ENCODE assay signal across 10 cellular contexts in genomic region chr16:30892670-30893069, GRCh38. TPM values are rescaled to one million over a fixed set of nuclear protein-coding genes. Genes with fewer than 3 reads are reported as not detected.
DNase-seq lines count a peak whose midpoint lies in the region; ATAC-seq and TF ChIP-seq lines count a peak whose summit lies in the region.
"Had no signal": no experiment of that assay in that cellular context is flagged by ENCODE, and none has a peak within 500 bp of the region (broad histone marks: within the 10 kb centered on the region; RNA-seq: fewer than 3 reads in every experiment).

No MANE protein-coding gene starts in this region.

- H3K4me1 Mint-ChIP-seq in activated CD4-positive, alpha-beta memory T cell treated with anti-CD3 and anti-CD28 coated beads for 36 hours (ENCODE audit: low read depth), result peaks cover 38% of the 10 kb centered on the region
- peaks cover 59% of the 10 kb centered on the region for H3K4me1 Mint-ChIP-seq in stimulated activated effector memory CD8-positive, alpha-beta T cell treated with anti-CD3 and anti-CD28 coated beads, Interleukin-12 subunit alpha, Interleukin-12 subunit beta, amount 100 ng/mL, for 72 hours

- TF ChIP-seq CTCF in SK-N-SH (IDR thresholded peaks at IDR 0.05) (no peak), gastroesophageal sphincter (IDR thresholded peaks at IDR 0.05) (no peak)

- intact Hi-C loops in activated CD4-positive, alpha-beta memory T cell treated with anti-CD3 and anti-CD28 coated beads for 36 hours (cut with micrococcal nuclease), result no loop called here

- CTCF ChIA-PET in SK-N-SH (lab: Yijun Ruan, JAX), result interaction anchor here (1.0 to 3.9 kb wide), 4 partner anchors 9 to 50 kb away, joined by 4 to 14 read pairs (median 8); no protein-coding TSS in a partner anchor
- CTCF ChIA-PET in activated CD4-positive, alpha-beta memory T cell treated with anti-CD3 and anti-CD28 coated beads for 36 hours (lab: Charles Lee), result interaction anchor here (1.2 to 3.3 kb wide), 3 partner anchors 9 to 49 kb away, joined by 3 to 30 read pairs (median 17); no protein-coding TSS in a partner anchor

- H3K79me2 ChIP-seq in SK-N-SH (ENCODE audit: insufficient read depth), result peaks cover 41% of the 10 kb centered on the region

- H3K36me3 ChIP-seq in SK-N-SH (replicated peaks in 1 of 2; ENCODE audit: control insufficient read depth in 1 of 2, insufficient read depth in 2 of 2, low read length in 1 of 2) (peaks cover 12 to 34% of the 10 kb centered on the region in 2 experiments), gastroesophageal sphincter (peaks cover 0 to 49% of the 10 kb centered on the region in 2 donors)

- POLR2A ChIA-PET in SK-N-SH (lab: Yijun Ruan, JAX), result interaction anchor here (0.8 to 1.1 kb wide), 2 partner anchors 18 to 115 kb away, joined by 3 to 5 read pairs; no protein-coding TSS in a partner anchor
- POLR2A ChIA-PET in activated CD4-positive, alpha-beta memory T cell treated with anti-CD3 and anti-CD28 coated beads for 36 hours (lab: Charles Lee), result interaction anchor here (1.5 to 1.7 kb wide), 2 partner anchors 9 to 18 kb away, joined by 5 to 6 read pairs; no protein-coding TSS in a partner anchor

- peak overlapping the region; percentile 74 for H3K27ac Mint-ChIP-seq in activated CD4-positive, alpha-beta memory T cell treated with anti-CD3 and anti-CD28 coated beads for 36 hours
- peak overlapping the region; percentile 95 for H3K27ac Mint-ChIP-seq in stimulated activated effector memory CD8-positive, alpha-beta T cell treated with anti-CD3 and anti-CD28 coated beads, Interleukin-12 subunit alpha, Interleukin-12 subunit beta, amount 100 ng/mL, for 72 hours

- H2AFZ ChIP-seq in SK-N-SH (ENCODE audit: low read depth), result no peak overlapping the region

- H3K9me3 Mint-ChIP-seq in activated CD4-positive, alpha-beta memory T cell treated with anti-CD3 and anti-CD28 coated beads for 36 hours, result no peaks in the 10 kb centered on the region
- H3K9me3 Mint-ChIP-seq in stimulated activated effector memory CD8-positive, alpha-beta T cell treated with anti-CD3 and anti-CD28 coated beads, Interleukin-12 subunit alpha, Interleukin-12 subunit beta, amount 100 ng/mL, for 72 hours, result no peaks in the 10 kb centered on the region

- TF ChIP-seq EP300 in SK-N-SH (IDR thresholded peaks at IDR 0.05; ENCODE audit: borderline replicate concordance in 1 of 2, low read depth in 1 of 2, low read length in 1 of 2) (no peak), gastroesophageal sphincter (IDR thresholded peaks at IDR 0.05) (no peak)

- peak overlapping the region; percentile 98 for H3K4me2 ChIP-seq in SK-N-SH

- peaks cover 31% of the 10 kb centered on the region for H3F3A ChIP-seq in SK-N-SH (replicated peaks; ENCODE audit: insufficient read depth)

- no peaks in the 10 kb centered on the region for H3K27me3 Mint-ChIP-seq in activated CD4-positive, alpha-beta memory T cell treated with anti-CD3 and anti-CD28 coated beads for 36 hours

- H3K4me3 Mint-ChIP-seq in activated CD4-positive, alpha-beta memory T cell treated with anti-CD3 and anti-CD28 coated beads for 36 hours, result peak overlapping the region; percentile 85
- peak overlapping the region; percentile 96 for H3K4me3 Mint-ChIP-seq in stimulated activated effector memory CD8-positive, alpha-beta T cell treated with anti-CD3 and anti-CD28 coated beads, Interleukin-12 subunit alpha, Interleukin-12 subunit beta, amount 100 ng/mL, for 72 hours

- peak overlapping the region; percentile 91 for H3K9ac ChIP-seq in SK-N-SH

- no peak for TF ChIP-seq RAD21 in SK-N-SH (IDR thresholded peaks at IDR 0.05; ENCODE audit: low read length)

- WGBS in SK-N-SH (ENCODE audit: low lambda C conversion rate), result 93% methylated on average over 12 of the region's 14 CpGs
- 90% methylated on average over 2 of the region's 14 CpGs; no CpG with 5 or more reads in 1 of the 2 donors for WGBS in gastroesophageal sphincter (ENCODE audit: low coverage in 1 of 2), 2 donors

- H3K27me3 ChIP-seq in SK-N-SH (ENCODE audit: insufficient read depth) (no peaks in the 10 kb centered on the region), gastroesophageal sphincter (no peaks in the 10 kb centered on the region)

- no peak for ATAC-seq in SK-N-SH treated with all-trans-retinoic acid at 6 μM for 48 hours
- ATAC-seq in gastroesophageal sphincter, result no peak
- no peak for ATAC-seq in stimulated activated effector memory CD8-positive, alpha-beta T cell treated with anti-CD3 and anti-CD28 coated beads, Interleukin-12 subunit alpha, Interleukin-12 subunit beta, amount 100 ng/mL, for 72 hours
- ATAC-seq in GM21526 (IDR thresholded peaks at IDR 0.05; ENCODE audit: low FRiP score, unreplicated experiment), result no peak

- no peak for DNase-seq in SK-N-SH
- DNase-seq in activated CD4-positive, alpha-beta memory T cell treated with anti-CD3 and anti-CD28 coated beads for 36 hours, result no peak
- no peak for DNase-seq in stimulated activated effector memory CD8-positive, alpha-beta T cell treated with anti-CD3 and anti-CD28 coated beads, Interleukin-12 subunit alpha, Interleukin-12 subunit beta, amount 100 ng/mL, for 72 hours (ENCODE audit: low spot score in 2 of 2)
- no peak for DNase-seq in SKM-1 (lab: John Stamatoyannopoulos, UW; ENCODE audit: unreplicated experiment)
- DNase-seq in amniotic stem cell (lab: John Stamatoyannopoulos, UW), result no peak
- DNase-seq: 8988T; activated CD4-positive, CD25-positive, alpha-beta regulatory T cell treated with anti-CD3 and anti-CD28 coated beads, Interleukin-2, amount 50 U/mL, for 72 hours had no signal

- no peak overlapping the region; a peak in 1 of 4 replicates for H3K27ac ChIP-seq in SK-N-SH (ENCODE audit: low read depth in 2 of 2, low read length in 1 of 2)
- peak overlapping the region in 3 of 4 donors; percentile 97 to 99 (median 98) for H3K27ac ChIP-seq in gastroesophageal sphincter

- TF ChIP-seq POLR2A in gastroesophageal sphincter (IDR thresholded peaks at IDR 0.05), result no peak

- H3K36me3 Mint-ChIP-seq in activated CD4-positive, alpha-beta memory T cell treated with anti-CD3 and anti-CD28 coated beads for 36 hours, result peaks cover 16% of the 10 kb centered on the region
- H3K36me3 Mint-ChIP-seq in stimulated activated effector memory CD8-positive, alpha-beta T cell treated with anti-CD3 and anti-CD28 coated beads, Interleukin-12 subunit alpha, Interleukin-12 subunit beta, amount 100 ng/mL, for 72 hours, result peaks cover 46% of the 10 kb centered on the region

- H3K4me3 ChIP-seq in SK-N-SH (ENCODE audit: low read depth in 2 of 2, low read length in 1 of 2) (peak overlapping the region; percentile 75 to 88), gastroesophageal sphincter (peak overlapping the region in 1 of 2 donors; percentile 86)

- peaks cover 12 to 29% of the 10 kb centered on the region in 2 experiments; a peak in 3 of 4 replicates for H3K4me1 ChIP-seq in SK-N-SH (ENCODE audit: control insufficient read depth in 1 of 2, insufficient read depth in 2 of 2, low read depth in 1 of 2, low read length in 1 of 2)
- H3K4me1 ChIP-seq in gastroesophageal sphincter, result peaks cover 0 to 43% (median 28%) of the 10 kb centered on the region in 3 donors

- H3K9me2 ChIP-seq in SK-N-SH, result no peaks in the 10 kb centered on the region

- H3K9me3 ChIP-seq in SK-N-SH (no peaks in the 10 kb centered on the region), gastroesophageal sphincter (no peaks in the 10 kb centered on the region)

- no peaks in the 10 kb centered on the region for H4K20me1 ChIP-seq in SK-N-SH (ENCODE audit: insufficient read depth)

TF ChIP-seq in SK-N-SH, 30 proteins besides CTCF, POLR2A, EP300 and RAD21 (continues in another document):
- TF ChIP-seq FOSL2 (IDR thresholded peaks at IDR 0.05; ENCODE audit: borderline replicate concordance, low read depth) (no peak), FOXM1 (IDR thresholded peaks at IDR 0.05; ENCODE audit: low read depth) (no peak), JUND (IDR thresholded peaks at IDR 0.05) (no peak), NFIC (IDR thresholded peaks at IDR 0.05; ENCODE audit: borderline replicate concordance) (no peak), ELF1 (IDR thresholded peaks at IDR 0.05) (no peak), MEF2A (IDR thresholded peaks at IDR 0.05; ENCODE audit: borderline replicate concordance, low read depth) (no peak)

TF ChIP-seq in SK-N-SH treated with all-trans-retinoic acid at 6 μM for 48 hours, 23 proteins besides CTCF, POLR2A, EP300 and RAD21 (continues in another document):
- TF ChIP-seq CREB5 (CRISPR knock-in tag; IDR thresholded peaks at IDR 0.05; ENCODE audit: low read depth), result no peak

RNA-seq across cellular contexts. Expression of gene BCL7C, which starts 1.2 kb away (rescaled TPM):
- polyA plus RNA-seq in SK-N-SH (2012; rRNA removed), result 48.5 and 56.3 TPM in 2 replicates
- polyA plus RNA-seq in SK-N-SH (2012; cell fraction: cytosol; rRNA removed), result 43.4 and 50.2 TPM in 2 replicates
- polyA plus RNA-seq in SK-N-SH (2012; cell fraction: nucleus; rRNA removed), result 18.9 and 20.3 TPM in 2 replicates
- total RNA-seq in activated CD4-positive, alpha-beta memory T cell treated with anti-CD3 and anti-CD28 coated beads for 36 hours, result 10 to 100 TPM; 25.6 to 25.7 TPM
- total RNA-seq in gastroesophageal sphincter, result 10 to 100 TPM; 39.2 to 48.7 (median 42.0) TPM

RNA-seq across cellular contexts. Expression of gene CTF1, which starts 3.7 kb away (rescaled TPM):
- 35.9 and 45.7 TPM in 2 replicates for polyA plus RNA-seq in SK-N-SH (2012; rRNA removed)
- 25.7 and 32.1 TPM in 2 replicates for polyA plus RNA-seq in SK-N-SH (2012; cell fraction: cytosol; rRNA removed)
- 25.1 and 26.3 TPM in 2 replicates for polyA plus RNA-seq in SK-N-SH (2012; cell fraction: nucleus; rRNA removed)
- under 1 TPM; 0.22 to 0.43 TPM for total RNA-seq in activated CD4-positive, alpha-beta memory T cell treated with anti-CD3 and anti-CD28 coated beads for 36 hours
- total RNA-seq in gastroesophageal sphincter, result 10 to 100 TPM in 1 of 4 donors, 1 to 10 TPM in 3; 5.1 to 14.6 (median 6.2) TPM

RNA-seq across cellular contexts. Expression of gene FBXL19, which starts 30.7 kb away (rescaled TPM):
- polyA plus RNA-seq in SK-N-SH (2012; rRNA removed), result 18.3 and 20.6 TPM in 2 replicates
- polyA plus RNA-seq in SK-N-SH (2012; cell fraction: cytosol; rRNA removed), result 8.6 and 15.1 TPM in 2 replicates
- 31.4 and 33.9 TPM in 2 replicates for polyA plus RNA-seq in SK-N-SH (2012; cell fraction: nucleus; rRNA removed)
- 10 to 100 TPM; 21.0 to 22.2 TPM for total RNA-seq in activated CD4-positive, alpha-beta memory T cell treated with anti-CD3 and anti-CD28 coated beads for 36 hours
- total RNA-seq in gastroesophageal sphincter, result 10 to 100 TPM in 3 of 4 donors, 1 to 10 TPM in 1; 10.0 to 23.5 (median 11.9) TPM

RNA-seq across cellular contexts. Expression of gene ORAI3, which starts 56.2 kb away (rescaled TPM):
- polyA plus RNA-seq in SK-N-SH (2012; rRNA removed), result 29.0 and 31.8 TPM in 2 replicates
- polyA plus RNA-seq in SK-N-SH (2012; cell fraction: cytosol; rRNA removed), result 23.3 and 28.4 TPM in 2 replicates
- 32.0 and 34.8 TPM in 2 replicates for polyA plus RNA-seq in SK-N-SH (2012; cell fraction: nucleus; rRNA removed)
- 1 to 10 TPM; 9.6 to 9.7 TPM for total RNA-seq in activated CD4-positive, alpha-beta memory T cell treated with anti-CD3 and anti-CD28 coated beads for 36 hours
- total RNA-seq in gastroesophageal sphincter, result 10 to 100 TPM; 23.7 to 51.5 (median 40.0) TPM

Comparison
In these comparisons a context has a peak if more than half of its experiments do, and no peak if none do; other contexts are left out.
1. H3K27ac ChIP-seq: peak in gastroesophageal sphincter (3 of 4); none in SK-N-SH (0 of 2).
2. RNA of gene CTF1, which starts 3.7 kb away (total RNA-seq): 5.1 to 14.6 TPM in gastroesophageal sphincter; 0.22 to 0.43 TPM in activated CD4-positive, alpha-beta memory T cell treated with anti-CD3 and anti-CD28 coated beads for 36 hours; every median in the first group is over 4 times any median in the second.